ENCODE assay signal across 8 cellular contexts in genomic region chr6:26204332-26205160, GRCh38.
DNase-seq lines count a peak whose midpoint lies in the region; ATAC-seq, FAIRE-seq and TF ChIP-seq lines count a peak whose summit lies in the region.

No MANE protein-coding gene starts in this region.

- no peaks in the 10 kb centered on the region for H3K9me3 ChIP-seq in heart right ventricle

- FAIRE-seq in urothelium cell line (lab: Jason Lieb, UNC), result no peak

- 1% methylated on average over 53 of the region's 53 CpGs for WGBS in adipose tissue, 3 donors
- WGBS in heart right ventricle, 2 donors, result 0% methylated on average over 53 of the region's 53 CpGs

- H3K27me3 ChIP-seq in heart right ventricle, result peaks cover 0 to 22% (median 0%) of the 10 kb centered on the region in 7 donors

- POLR2A ChIA-PET in GM10248 (lab: Yijun Ruan, JAX), result interaction anchor here (0.7 to 5.4 kb wide), 16 partner anchors 8 to 161 kb away, joined by 3 to 93 read pairs (median 5); a partner anchor contains a TSS

- H3K4me3 ChIP-seq in heart right ventricle, result peak overlapping the region; percentile 50 to 82 (median 68)

- CTCF ChIA-PET in GM10248 (lab: Yijun Ruan, JAX), result interaction anchor here (1.3 to 3.5 kb wide), 3 partner anchors 11 to 66 kb away, joined by 3 to 18 read pairs (median 4); a partner anchor contains a TSS

- ATAC-seq in HG02610 (IDR thresholded peaks at IDR 0.05; ENCODE audit: unreplicated experiment) (peak; percentile 58), heart right ventricle (peak; percentile 92 to 96 (median 94))

- peak; percentile 22 for TF ChIP-seq CTCF in GM10248 (IDR thresholded peaks at IDR 0.05; ENCODE audit: control extremely low read depth, extremely low read depth, low read depth, missing control alignments)
- peak in 7 of 9 donors; percentile 24 to 68 (median 36) for TF ChIP-seq CTCF in heart right ventricle (IDR thresholded peaks at IDR 0.05)

- DNase-seq in GM10248 (ENCODE audit: extremely low spot score), result peak; percentile 84
- DNase-seq in NCI-H1105 treated with DMSO at 0.1 percent for 48 hours (lab: John Stamatoyannopoulos, UW), result peak; percentile 97
- peak; percentile 93 for DNase-seq in SKM-1 (lab: John Stamatoyannopoulos, UW; ENCODE audit: unreplicated experiment)
- DNase-seq in heart right ventricle, result peak; percentile 78 to 98
- DNase-seq in posterior cingulate gyrus, result peak; percentile 90 to 99 (median 94)
- DNase-seq in urothelium cell line (ENCODE audit: low spot score), result peak; percentile 81

- H3K27ac ChIP-seq in adipose tissue (ENCODE audit: low read depth, low read length) (peak overlapping the region; percentile 4), heart right ventricle (peak overlapping the region; percentile 85 to 95 (median 91))

- peaks cover 0 to 56% (median 12%) of the 10 kb centered on the region in 9 donors for H3K4me1 ChIP-seq in heart right ventricle

- intact Hi-C loops in heart right ventricle (cut with DNase I), result loop anchor here in 2 of 10 donors (2.0 to 5.0 kb wide), 2 partner anchors 82 kb away; a partner anchor contains a TSS
- intact Hi-C loops in posterior cingulate gyrus (cut with DNase I), result no loop called here

- H3K36me3 ChIP-seq in heart right ventricle, result no peaks in the 10 kb centered on the region

Comparison
In these comparisons a context has a peak if more than half of its experiments do, and no peak if none do; other contexts are left out.
1. Peak in every context shown above with its lines: DNase-seq, ATAC-seq, H3K4me3 ChIP-seq and H3K27ac ChIP-seq.